Comparison of ENCODE assay signal across 8 cellular contexts in genomic region chr14:67420102-67420739, GRCh38. TPM values are rescaled to one million over a fixed set of nuclear protein-coding genes. Genes with fewer than 3 reads are reported as not detected.
A peak's percentile ranks its signal among the peaks of the same experiment; 100 is the strongest.
DNase-seq lines count a peak whose midpoint lies in the region; ATAC-seq and TF ChIP-seq lines count a peak whose summit lies in the region.

No MANE protein-coding gene starts in this region.

- in situ Hi-C loops in HAP-1 (cut with MboI; ENCODE audit: low sequenced_read_pairs) = loop anchor here (10.0 kb wide), 2 partner anchors 155 to 285 kb away; partner anchors contain the start of gene RDH12

- H3K4me1 ChIP-seq in HAP-1 (no peaks in the 10 kb centered on the region), prostate gland (replicated peaks) (no peaks in the 10 kb centered on the region)
- no peaks in the 10 kb centered on the region for H3K4me1 ChIP-seq in effector memory CD4-positive, alpha-beta T cell (ENCODE audit: control insufficient read depth, insufficient read depth, low read length, poor library complexity, severe bottlenecking)

- peak; percentile 23 for ATAC-seq in left ventricle myocardium superior

- DNase-seq in AML-193 (lab: John Stamatoyannopoulos, UW) = peak; percentile 16 to 25
- peak; percentile 20 to 78 for DNase-seq in HAP-1 (ENCODE audit: low spot score in 2 of 2)
- DNase-seq in WERI-Rb-1 = peak; percentile 68
- no peak for DNase-seq in left ventricle myocardium superior
- no peak for DNase-seq in prostate gland (ENCODE audit: low spot score)
- DNase-seq in HCEC 1CT = no peak
- DNase-seq in effector memory CD4-positive, alpha-beta T cell = no peak
- DNase-seq in NCI-H2029 treated with DMSO at 0.1 percent for 48 hours (lab: John Stamatoyannopoulos, UW) = no peak

- no peak overlapping the region for H3K4me3 ChIP-seq in HAP-1
- H3K4me3 ChIP-seq in WERI-Rb-1 (ENCODE audit: low read depth, low read length) = no peak overlapping the region
- H3K4me3 ChIP-seq in prostate gland = no peak overlapping the region
- no peak overlapping the region for H3K4me3 ChIP-seq in effector memory CD4-positive, alpha-beta T cell (ENCODE audit: insufficient read depth, low read depth, low read length, poor library complexity, severe bottlenecking)

- H3K27ac ChIP-seq in WERI-Rb-1 (no peak overlapping the region), prostate gland (no peak overlapping the region)
- H3K27ac ChIP-seq in effector memory CD4-positive, alpha-beta T cell (ENCODE audit: insufficient read depth, low read length, poor library complexity, severe bottlenecking) = no peak overlapping the region

- peak; percentile 34; the same call in 1 of the 2 replicates for TF ChIP-seq CTCF in WERI-Rb-1 (IDR thresholded peaks at IDR 0.05; ENCODE audit: low read depth, low read length)
- no peak for TF ChIP-seq CTCF in prostate gland (IDR thresholded peaks at IDR 0.05)

- 77% methylated on average over 12 of the region's 12 CpGs for WGBS in prostate gland

- intact Hi-C loops in left ventricle myocardium superior (cut with micrococcal nuclease) (no loop called here), prostate gland (cut with DNase I) (no loop called here)

- H3K9me3 ChIP-seq in HAP-1 = no peaks in the 10 kb centered on the region
- no peaks in the 10 kb centered on the region for H3K9me3 ChIP-seq in WERI-Rb-1 (ENCODE audit: severe bottlenecking)
- no peaks in the 10 kb centered on the region for H3K9me3 ChIP-seq in prostate gland
- H3K9me3 ChIP-seq in effector memory CD4-positive, alpha-beta T cell (ENCODE audit: control insufficient read depth, low read length) = no peaks in the 10 kb centered on the region

- H3K27me3 ChIP-seq in HAP-1 (ENCODE audit: low read depth) (no peaks in the 10 kb centered on the region; the same call in 1 of the 2 replicates), WERI-Rb-1 (ENCODE audit: insufficient read depth, low read depth, severe bottlenecking) (no peaks in the 10 kb centered on the region), prostate gland (replicated peaks; ENCODE audit: insufficient read depth) (no peaks in the 10 kb centered on the region)
- H3K27me3 ChIP-seq in effector memory CD4-positive, alpha-beta T cell (replicated peaks; ENCODE audit: control insufficient read depth, insufficient read depth, low read length, poor library complexity, severe bottlenecking) = peaks cover 5% of the 10 kb centered on the region

- TF ChIP-seq POLR2A in prostate gland (IDR thresholded peaks at IDR 0.05) = no peak

- H3K36me3 ChIP-seq in HAP-1 (replicated peaks) = no peaks in the 10 kb centered on the region
- no peaks in the 10 kb centered on the region for H3K36me3 ChIP-seq in WERI-Rb-1
- H3K36me3 ChIP-seq in prostate gland = no peaks in the 10 kb centered on the region
- no peaks in the 10 kb centered on the region for H3K36me3 ChIP-seq in effector memory CD4-positive, alpha-beta T cell (ENCODE audit: control insufficient read depth, insufficient read depth, low read length)

RNA-seq across cellular contexts. Expression of gene PLEK2, which starts 8.3 kb away (rescaled TPM):
- total RNA-seq in left ventricle myocardium superior (not detected), prostate gland (10 to 100 TPM in 1 of 2 donors, 1 to 10 TPM in 1; 8.1 to 21.1 TPM)

Comparison
In these comparisons a context has a peak if more than half of its experiments do, and no peak if none do; other contexts are left out.
1. DNase-seq: peak in AML-193 (2 of 2), HAP-1 (2 of 2) and WERI-Rb-1 (single experiment); none in left ventricle myocardium superior (single experiment), prostate gland (single experiment), HCEC 1CT (single experiment), effector memory CD4-positive, alpha-beta T cell (0 of 3) and NCI-H2029 treated with DMSO at 0.1 percent for 48 hours (single experiment).